In the genomic region with DNA sequence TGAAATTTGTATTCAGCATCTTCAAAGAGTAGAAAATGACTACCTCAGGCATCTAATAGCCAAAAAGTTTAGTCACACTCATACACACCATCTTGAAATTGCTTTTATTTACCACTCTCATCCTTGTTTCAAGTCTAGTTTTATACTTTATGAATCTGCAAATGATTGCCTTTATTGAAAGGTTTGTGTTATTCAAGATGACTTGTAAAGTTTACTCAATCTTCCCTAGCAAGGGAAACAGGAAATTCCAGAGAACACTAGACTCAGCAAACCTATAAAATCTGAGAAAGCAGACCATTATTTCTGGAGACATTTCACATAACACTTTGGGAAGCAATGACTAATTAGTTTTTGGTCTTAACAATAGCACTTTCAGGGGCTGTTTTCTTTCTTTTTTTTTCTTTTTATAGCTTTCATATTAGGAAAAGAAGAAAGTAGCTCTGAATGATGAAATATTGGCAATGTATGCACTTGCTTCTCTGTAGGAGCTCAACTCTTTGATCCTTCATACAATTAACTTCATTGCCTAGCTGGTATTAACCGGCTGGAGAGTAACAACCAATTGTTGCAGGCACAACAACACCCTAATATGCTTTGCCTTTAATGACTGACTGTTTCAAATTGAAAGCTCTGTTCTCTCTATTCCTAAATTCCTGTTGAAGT, we compare ENCODE assay signal across 16 cellular contexts.
DNase-seq lines count a peak whose midpoint lies in the region; ATAC-seq, FAIRE-seq and TF ChIP-seq lines count a peak whose summit lies in the region.
"Had no signal": no experiment of that assay in that cellular context is flagged by ENCODE, and none has a peak within 500 bp of the region (broad histone marks: within the 10 kb centered on the region; RNA-seq: fewer than 3 reads in every experiment).

No MANE protein-coding gene starts in this region.

- peaks cover 0 to 5% (median 0%) of the 10 kb centered on the region in 5 experiments for H3K9me3 Mint-ChIP-seq in brain
- H3K9me3 Mint-ChIP-seq: activated CD4-positive, alpha-beta memory T cell treated with anti-CD3 and anti-CD28 coated beads for 36 hours; T-helper 1 cell treated with Interleukin-12 subunit alpha and Interleukin-12 subunit beta and Interleukin-4 antibody, amounts not matched to agents 30 μg/mL and 1 μg/mL, for 36 hours had no signal

- POLR2A ChIA-PET in A673 (lab: Charles Lee; ENCODE audit: low non-redundant PET) = no interaction called here

- no peaks in the 10 kb centered on the region for H3K27me3 Mint-ChIP-seq in brain
- H3K27me3 Mint-ChIP-seq: activated CD4-positive, alpha-beta memory T cell treated with anti-CD3 and anti-CD28 coated beads for 36 hours; type B pancreatic cell had no signal

- H3K27me3 ChIP-seq in A673 (replicated peaks; ENCODE audit: insufficient read depth, low read depth, low read length, poor library complexity) (no peaks in the 10 kb centered on the region), esophagus muscularis mucosa (no peaks in the 10 kb centered on the region)

- H3K9me3 ChIP-seq in A673 (ENCODE audit: low read depth, low read length, poor library complexity, severe bottlenecking) (no peaks in the 10 kb centered on the region), kidney (ENCODE audit: control insufficient read depth in 1 of 2, low read length in 2 of 2) (no peaks in the 10 kb centered on the region), esophagus muscularis mucosa (no peaks in the 10 kb centered on the region)

- peak overlapping the region in 4 of 5 experiments; percentile 60 to 93 (median 78) for H3K27ac Mint-ChIP-seq in brain
- H3K27ac Mint-ChIP-seq: activated CD4-positive, alpha-beta memory T cell treated with anti-CD3 and anti-CD28 coated beads for 36 hours; natural killer cell; T-helper 1 cell treated with Interleukin-12 subunit alpha and Interleukin-12 subunit beta and Interleukin-4 antibody, amounts not matched to agents 30 μg/mL and 1 μg/mL, for 36 hours had no signal

- peak; percentile 60 for FAIRE-seq in kidney (lab: Jason Lieb, UNC)

- H3K4me1 Mint-ChIP-seq in brain = peaks cover 44% of the 10 kb centered on the region

- no peak overlapping the region for H3K9ac ChIP-seq in kidney (ENCODE audit: low read length in 2 of 2)
- H3K9ac ChIP-seq: KMS-11 had no signal

- CTCF ChIA-PET in A673 (lab: Charles Lee) = no interaction called here

- H3K4me3 Mint-ChIP-seq in brain = peak overlapping the region in 3 of 5 experiments; percentile 18 to 56 (median 43)
- H3K4me3 Mint-ChIP-seq: activated CD4-positive, alpha-beta memory T cell treated with anti-CD3 and anti-CD28 coated beads for 36 hours; natural killer cell; T-helper 1 cell treated with Interleukin-12 subunit alpha and Interleukin-12 subunit beta and Interleukin-4 antibody, amounts not matched to agents 30 μg/mL and 1 μg/mL, for 36 hours; type B pancreatic cell had no signal

- no peak for ATAC-seq in HG02763 (IDR thresholded peaks at IDR 0.05; ENCODE audit: unreplicated experiment)
- ATAC-seq: esophagus mucosa, natural killer cell had no signal

- intact Hi-C loops in A673 (cut with micrococcal nuclease; ENCODE audit: unreplicated experiment) = no loop called here
- intact Hi-C loops in kidney (cut with DNase I) = no loop called here
- intact Hi-C loops in esophagus muscularis mucosa (cut with DNase I) = no loop called here

- H3K4me1 ChIP-seq in A673 (ENCODE audit: insufficient read depth, low read length, poor library complexity, severe bottlenecking) (peaks cover 38% of the 10 kb centered on the region), kidney (ENCODE audit: control insufficient read depth in 1 of 2, insufficient read depth in 1 of 2, low read depth in 1 of 2, low read length in 2 of 2) (peaks cover 2 to 4% of the 10 kb centered on the region in 2 donors), esophagus muscularis mucosa (peaks cover 0 to 22% (median 10%) of the 10 kb centered on the region in 4 donors)

- H3K4me3 ChIP-seq in A673 (ENCODE audit: low read depth, low read length, poor library complexity, severe bottlenecking) = peak overlapping the region; percentile 13
- no peak overlapping the region for H3K4me3 ChIP-seq in kidney (ENCODE audit: low read length in 2 of 2)
- no peak overlapping the region for H3K4me3 ChIP-seq in esophagus muscularis mucosa

- no TSS peak for BruUV-seq in A673 (replicated peaks; lab: Mats Ljungman, UMichigan)

- 86% methylated on average over 1 of the region's 1 CpG for WGBS in esophagus muscularis mucosa

- TF ChIP-seq CTCF in A673 (conservative IDR thresholded peaks at IDR 0.05; ENCODE audit: low read depth, low read length) = no peak
- TF ChIP-seq CTCF in brain (conservative IDR thresholded peaks at IDR 0.05) = no peak
- no peak for TF ChIP-seq CTCF in kidney (IDR thresholded peaks at IDR 0.05; ENCODE audit: borderline replicate concordance, extremely low read depth, insufficient read depth)
- no peak for TF ChIP-seq CTCF in esophagus muscularis mucosa (IDR thresholded peaks at IDR 0.05)

- no peak for TF ChIP-seq EP300 in esophagus muscularis mucosa (IDR thresholded peaks at IDR 0.05)

- H3K27ac ChIP-seq in A673 (ENCODE audit: low read depth, low read length, poor library complexity, severe bottlenecking) = peak overlapping the region; percentile 80
- no peak overlapping the region for H3K27ac ChIP-seq in kidney (ENCODE audit: low read depth in 2 of 2, low read length in 2 of 2)
- no peak overlapping the region for H3K27ac ChIP-seq in esophagus muscularis mucosa (replicated peaks in 1 of 4)
- H3K27ac ChIP-seq: KMS-11 had no signal

- H3K36me3 ChIP-seq in A673 (ENCODE audit: insufficient read depth, low read length, poor library complexity, severe bottlenecking) (no peaks in the 10 kb centered on the region), kidney (ENCODE audit: control insufficient read depth in 1 of 2, insufficient read depth in 2 of 2, low read length in 2 of 2) (no peaks in the 10 kb centered on the region), esophagus muscularis mucosa (no peaks in the 10 kb centered on the region)

- peak; percentile 86 for DNase-seq in A673 (ENCODE audit: low spot score)
- DNase-seq in HT-29 (ENCODE audit: low spot score) = peak; percentile 22
- DNase-seq in kidney = no peak
- DNase-seq in NCI-H2171 (lab: John Stamatoyannopoulos, UW) = no peak
- no peak for DNase-seq in esophagus muscularis mucosa (ENCODE audit: extremely low spot score)
- DNase-seq in OCI-M1 (lab: John Stamatoyannopoulos, UW) = no peak
- DNase-seq: activated CD4-positive, alpha-beta memory T cell treated with anti-CD3 and anti-CD28 coated beads for 36 hours; activated effector memory CD4-positive, alpha-beta T cell treated with anti-CD3 and anti-CD28 coated beads, Interleukin-2, amount 50 U/mL, for 16 hours; DMS 273 treated with DMSO at 0.1 percent for 48 hours; natural killer cell had no signal

- H3K36me3 Mint-ChIP-seq in brain = no peaks in the 10 kb centered on the region
- H3K36me3 Mint-ChIP-seq: activated CD4-positive, alpha-beta memory T cell treated with anti-CD3 and anti-CD28 coated beads for 36 hours; natural killer cell had no signal

- no peak for TF ChIP-seq POLR2A in esophagus muscularis mucosa (IDR thresholded peaks at IDR 0.05; ENCODE audit: low read depth)

Comparison
In these comparisons a context has a peak if more than half of its experiments do, and no peak if none do; other contexts are left out.
1. DNase-seq: peak in A673 (single experiment) and HT-29 (single experiment); none in kidney (single experiment), NCI-H2171 (single experiment), esophagus muscularis mucosa (single experiment) and OCI-M1 (single experiment).